ENCODE assay signal across 24 cellular contexts in the genomic region with DNA sequence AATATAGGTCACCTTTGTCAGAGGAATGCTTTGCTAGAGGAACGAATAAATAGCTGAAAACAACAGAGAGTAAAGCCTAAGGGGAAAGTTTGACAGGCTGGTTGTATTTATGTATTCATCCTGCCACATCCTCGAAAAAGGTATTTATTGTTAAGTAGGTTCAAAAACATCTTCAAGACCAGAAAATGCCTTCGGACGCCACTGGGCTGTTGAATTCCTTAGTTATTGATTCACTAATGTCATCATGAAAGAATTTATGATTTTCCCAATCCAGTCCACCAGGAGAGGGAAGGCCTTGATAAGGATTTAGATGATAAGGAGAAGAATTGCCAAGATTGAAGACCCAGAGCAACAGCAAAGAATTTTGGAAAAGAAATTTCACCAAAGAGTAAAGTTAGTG. TPM values are rescaled to one million over a fixed set of nuclear protein-coding genes. Genes with fewer than 3 reads are reported as not detected.
DNase-seq lines count a peak whose midpoint lies in the region; ATAC-seq, FAIRE-seq and TF ChIP-seq lines count a peak whose summit lies in the region.
"Had no signal": no experiment of that assay in that cellular context is flagged by ENCODE, and none has a peak within 500 bp of the region (broad histone marks: within the 10 kb centered on the region; RNA-seq: fewer than 3 reads in every experiment).

No MANE protein-coding gene starts in this region.

- peak; percentile 38 for ATAC-seq in body of pancreas
- ATAC-seq: activated T-helper 17 cell treated with anti-CD3 and anti-CD28 coated beads, Interleukin-2, amount 50 U/mL, for 72 hours; heart right ventricle; left ventricle myocardium superior had no signal

- no peak for TF ChIP-seq EP300 in tibial nerve (IDR thresholded peaks at IDR 0.05)

- intact Hi-C loops in body of pancreas (cut with DNase I) (no loop called here), adrenal gland (cut with DNase I) (no loop called here)

- H3K9ac ChIP-seq in keratinocyte (ENCODE audit: control insufficient read depth, extremely low read depth, insufficient read depth, low read length) = no peak overlapping the region

- TF ChIP-seq POLR2A in body of pancreas (IDR thresholded peaks at IDR 0.05) (no peak), tibial nerve (IDR thresholded peaks at IDR 0.05) (no peak), adrenal gland (IDR thresholded peaks at IDR 0.05) (no peak)

- H3K4me3 ChIP-seq in ACC112 (ENCODE audit: low read depth, low read length) = no peak overlapping the region
- no peak overlapping the region for H3K4me3 ChIP-seq in body of pancreas
- H3K4me3 ChIP-seq in keratinocyte (ENCODE audit: control insufficient read depth in 2 of 3, extremely low read depth in 1 of 3, insufficient read depth in 2 of 3, low read depth in 1 of 3, low read length in 3 of 3) = no peak overlapping the region
- H3K4me3 ChIP-seq in tibial nerve = no peak overlapping the region
- H3K4me3 ChIP-seq in adrenal gland = no peak overlapping the region
- H3K4me3 ChIP-seq: colonic mucosa, HAP-1, heart right ventricle, uterus had no signal

- no peaks in the 10 kb centered on the region for H3K9me3 ChIP-seq in body of pancreas
- no peaks in the 10 kb centered on the region for H3K9me3 ChIP-seq in keratinocyte (ENCODE audit: control insufficient read depth, low read depth, low read length)
- H3K9me3 ChIP-seq in tibial nerve = no peaks in the 10 kb centered on the region
- no peaks in the 10 kb centered on the region for H3K9me3 ChIP-seq in adrenal gland (replicated peaks in 1 of 3)
- H3K9me3 ChIP-seq: colonic mucosa, HAP-1, heart right ventricle, uterus had no signal

- H2AFZ ChIP-seq in ACC112 (ENCODE audit: low read length, unreplicated experiment) (no peak overlapping the region), keratinocyte (ENCODE audit: control insufficient read depth, low read length) (no peak overlapping the region)

- peak overlapping the region; percentile 10; the same call in 1 of the 2 replicates for H3K27ac ChIP-seq in ACC112 (ENCODE audit: low read depth, low read length)
- H3K27ac ChIP-seq in body of pancreas = no peak overlapping the region
- no peak overlapping the region for H3K27ac ChIP-seq in keratinocyte (ENCODE audit: control insufficient read depth, insufficient read depth, low read length)
- no peak overlapping the region for H3K27ac ChIP-seq in tibial nerve
- H3K27ac ChIP-seq in adrenal gland = no peak overlapping the region
- H3K27ac ChIP-seq: colonic mucosa, heart right ventricle, uterus had no signal

- FAIRE-seq in keratinocyte (lab: Jason Lieb, UNC) = peak; percentile 81
- FAIRE-seq: G401.6 had no signal

- H3K4me1 ChIP-seq in ACC112 (ENCODE audit: control insufficient read depth, insufficient read depth, low read length, unreplicated experiment) (peaks cover 12% of the 10 kb centered on the region), body of pancreas (no peaks in the 10 kb centered on the region), keratinocyte (ENCODE audit: control insufficient read depth, extremely low read depth, insufficient read depth, low read length) (peaks cover 17% of the 10 kb centered on the region), tibial nerve (no peaks in the 10 kb centered on the region), adrenal gland (replicated peaks in 1 of 2) (no peaks in the 10 kb centered on the region)
- H3K4me1 ChIP-seq: colonic mucosa, HAP-1, heart right ventricle, uterus had no signal

- 58 to 68% methylated on average over 4 of the region's 4 CpGs for WGBS in body of pancreas, 2 donors
- WGBS in tibial nerve, 2 donors = 71 to 81% methylated on average over 4 of the region's 4 CpGs
- WGBS in adrenal gland, 4 donors = 69 to 78% (median 76%) methylated on average over 4 of the region's 4 CpGs

- 0 out of 2 replicates have a peak, but pooled peaks cover 2% of the 10 kb centered on the region for H3K36me3 ChIP-seq in ACC112 (ENCODE audit: insufficient read depth, low read length)
- H3K36me3 ChIP-seq in body of pancreas (replicated peaks in 1 of 2; ENCODE audit: insufficient read depth in 1 of 2, low read depth in 2 of 2) = no peaks in the 10 kb centered on the region
- peaks cover 3 to 8% of the 10 kb centered on the region in 2 experiments for H3K36me3 ChIP-seq in keratinocyte (ENCODE audit: control insufficient read depth in 2 of 2, extremely low read depth in 1 of 2, insufficient read depth in 2 of 2, low read length in 2 of 2)
- H3K36me3 ChIP-seq in tibial nerve = no peaks in the 10 kb centered on the region
- no peaks in the 10 kb centered on the region for H3K36me3 ChIP-seq in adrenal gland (replicated peaks in 1 of 2)
- H3K36me3 ChIP-seq: colonic mucosa, HAP-1, uterus had no signal

- H4K20me1 ChIP-seq in keratinocyte (ENCODE audit: control insufficient read depth, extremely low read depth, insufficient read depth, low read length) = no peaks in the 10 kb centered on the region

- dilution Hi-C loops in keratinocyte (cut with MboI; ENCODE audit: extremely low pct_ligation_motif_present, low sequenced_read_pairs) = no loop called here

- H3K27me3 ChIP-seq in ACC112 (ENCODE audit: insufficient read depth, low read length) = no peaks in the 10 kb centered on the region
- no peaks in the 10 kb centered on the region for H3K27me3 ChIP-seq in body of pancreas
- H3K27me3 ChIP-seq in keratinocyte (ENCODE audit: control insufficient read depth, extremely low read depth, insufficient read depth, low read length) = no peaks in the 10 kb centered on the region
- no peaks in the 10 kb centered on the region for H3K27me3 ChIP-seq in tibial nerve
- H3K27me3 ChIP-seq in adrenal gland = no peaks in the 10 kb centered on the region
- H3K27me3 ChIP-seq: colonic mucosa, heart right ventricle, uterus had no signal

- DNase-seq in HS-27A (ENCODE audit: low read depth) (peak; percentile 76), body of pancreas (no peak), keratinocyte (ENCODE audit: low read depth, low spot score) (peak; percentile 38), tibial nerve (ENCODE audit: low spot score in 2 of 2) (no peak), adrenal gland (no peak), NCI-H187 treated with DMSO at 0.1 percent for 48 hours (lab: John Stamatoyannopoulos, UW) (no peak), midbrain (lab: John Stamatoyannopoulos, UW) (no peak)
- DNase-seq: activated CD4-positive, alpha-beta T cell treated with anti-CD3 and anti-CD28 coated beads for 4 hours; activated naive CD8-positive, alpha-beta T cell treated with anti-CD3 and anti-CD28 coated beads, Interleukin-2, amount 10 ng/mL, durations not matched to agents 7 days and 5 days; colonic mucosa; heart right ventricle; left ventricle myocardium superior; NCI-H187; NCI-H748 treated with DMSO at 0.1 percent for 48 hours; nephron progenitor cell; posterior cingulate gyrus; substantia nigra; uterus had no signal

- TF ChIP-seq CTCF in body of pancreas (IDR thresholded peaks at IDR 0.05) = peak in 1 of 7 experiments; percentile 10
- no peak for TF ChIP-seq CTCF in keratinocyte (optimal IDR thresholded peaks at IDR 0.05 in 1 of 3, IDR thresholded peaks at IDR 0.05 in 1 of 3, conservative IDR thresholded peaks at IDR 0.05 in 1 of 3; ENCODE audit: extremely low read depth in 1 of 3, insufficient read depth in 2 of 3, low read length in 3 of 3)
- TF ChIP-seq CTCF in tibial nerve (IDR thresholded peaks at IDR 0.05) = no peak
- TF ChIP-seq CTCF in adrenal gland (IDR thresholded peaks at IDR 0.05) = no peak

- peak overlapping the region; percentile 3 for H3K4me2 ChIP-seq in keratinocyte (ENCODE audit: control insufficient read depth, extremely low read depth, insufficient read depth, low read depth, low read length)

- H3K9me1 ChIP-seq in keratinocyte (ENCODE audit: control insufficient read depth, extremely low read depth, insufficient read depth, low read length) = no peaks in the 10 kb centered on the region

- H3K79me2 ChIP-seq in ACC112 (ENCODE audit: control insufficient read depth, insufficient read depth, low read length, unreplicated experiment) = no peaks in the 10 kb centered on the region
- H3K79me2 ChIP-seq in keratinocyte (ENCODE audit: control insufficient read depth, insufficient read depth, low read length) = no peaks in the 10 kb centered on the region

RNA-seq across cellular contexts. Expression of a gene that starts 35.2 kb away (rescaled TPM):
- total RNA-seq in body of pancreas = not detected
- polyA plus RNA-seq in keratinocyte = 0.20 to 0.57 TPM (median 0.29 TPM) in 3 replicates
- polyA plus RNA-seq in keratinocyte (2011; ENCODE audit: low read depth) = 0.61 TPM
- polyA plus RNA-seq in keratinocyte (2011; cell fraction: cytosol; rRNA removed) = 0.16 and 0.21 TPM in 2 replicates
- 1.3 and 1.6 TPM in 2 replicates for polyA plus RNA-seq in keratinocyte (2011; cell fraction: nucleus; rRNA removed)
- polyA plus RNA-seq in keratinocyte (2012; ENCODE audit: low replicate concordance) = 0.22 and 0.83 TPM in 2 replicates
- polyA minus RNA-seq in keratinocyte = 0.16 to 3.2 TPM (median 2.0 TPM) in 3 replicates
- polyA minus RNA-seq in keratinocyte (2011; cell fraction: cytosol; rRNA and poly(A)+ RNA removed) = not detected
- 2.1 and 6.1 TPM in 2 replicates for polyA minus RNA-seq in keratinocyte (2011; cell fraction: nucleus; rRNA and poly(A)+ RNA removed)
- under 1 TPM in 2 of 4 donors, not detected in 2; 0.22 to 0.63 TPM for total RNA-seq in tibial nerve
- total RNA-seq in adrenal gland = under 1 TPM in 1 of 8 donors, not detected in 7; 0.39 TPM
- polyA plus RNA-seq in adrenal gland = under 1 TPM in 2 of 3 donors, not detected in 1; 0.03 to 0.37 TPM
- total RNA-seq: activated naive CD8-positive, alpha-beta T cell treated with anti-CD3 and anti-CD28 coated beads, Interleukin-2, amount 10 ng/mL, durations not matched to agents 7 days and 5 days; activated T-helper 17 cell treated with anti-CD3 and anti-CD28 coated beads, Interleukin-2, amount 50 U/mL, for 72 hours; left ventricle myocardium superior; OCI-LY7; T-helper 1 cell treated with Interleukin-12 subunit alpha and Interleukin-12 subunit beta and Interleukin-4 antibody, amounts not matched to agents 30 ng/mL and 1 ng/mL, for 36 hours; uterus had no signal
- polyA plus RNA-seq: heart right ventricle had no signal

Comparison
In these comparisons a context has a peak if more than half of its experiments do, and no peak if none do; other contexts are left out.
1. DNase-seq: peak in HS-27A (single experiment) and keratinocyte (single experiment); none in body of pancreas (0 of 4), tibial nerve (0 of 2), adrenal gland (0 of 7), NCI-H187 treated with DMSO at 0.1 percent for 48 hours (single experiment) and midbrain (single experiment).